In the genomic region with DNA sequence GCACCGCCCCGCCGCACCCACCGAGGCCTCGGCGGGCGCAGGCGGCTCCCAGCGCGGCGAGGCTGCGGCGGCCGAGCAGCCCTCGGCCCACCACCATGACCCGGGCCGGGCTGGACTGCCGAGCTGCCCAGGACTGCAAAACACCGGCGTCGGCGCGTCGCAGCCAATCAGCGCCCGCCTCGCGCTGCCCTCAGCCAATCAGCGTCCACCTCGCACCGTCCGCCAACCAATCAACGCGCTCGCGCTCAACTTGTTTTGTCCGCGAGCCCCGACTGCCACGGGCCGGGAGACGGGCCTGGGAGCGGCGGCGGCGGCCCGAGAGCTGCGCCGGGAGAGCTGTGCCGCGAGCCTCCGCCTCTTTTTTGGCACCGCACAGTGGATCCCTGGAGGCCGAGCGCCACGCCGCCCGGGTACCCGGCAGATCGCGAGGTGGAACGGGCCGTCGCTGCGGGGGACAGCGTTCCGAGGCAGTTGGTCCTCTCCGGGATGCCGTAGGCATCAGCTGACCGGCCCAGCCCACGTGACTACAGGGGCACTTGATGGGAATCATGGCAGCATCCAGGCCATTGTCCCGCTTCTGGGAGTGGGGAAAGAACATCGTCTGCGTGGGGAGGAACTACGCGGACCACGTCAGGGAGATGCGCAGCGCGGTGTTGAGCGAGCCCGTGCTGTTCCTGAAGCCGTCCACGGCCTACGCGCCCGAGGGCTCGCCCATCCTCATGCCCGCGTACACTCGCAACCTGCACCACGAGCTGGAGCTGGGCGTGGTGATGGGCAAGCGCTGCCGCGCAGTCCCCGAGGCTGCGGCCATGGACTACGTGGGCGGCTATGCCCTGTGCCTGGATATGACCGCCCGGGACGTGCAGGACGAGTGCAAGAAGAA, we compare ENCODE assay signal across 1 cellular context.
TF ChIP-seq lines count a peak whose summit lies in the region.

TSS of gene FAHD1 (plus strand) at position 516 of the 883 bp plus-strand sequence. CDS start at position 549, 33 bp downstream.
TSS of gene HAGH (minus strand) at position 135 of the 883 bp plus-strand sequence. CDS start at position 97, 38 bp downstream.

TF ChIP-seq in HepG2, 621 proteins besides CTCF, POLR2A, EP300 and RAD21 (continued from another document and continues in another):
- TF ChIP-seq ARNTL (CRISPR knock-in tag; IDR thresholded peaks at IDR 0.05) (peak; percentile 95), ZNF598 (CRISPR knock-in tag; IDR thresholded peaks at IDR 0.05; ENCODE audit: borderline replicate concordance) (peak; percentile 91; the same call in 1 of the 2 replicates), TAF15 (IDR thresholded peaks at IDR 0.05; ENCODE audit: low read depth, low read length, poor library complexity, severe bottlenecking) (peak; percentile 74), SOX6 (IDR thresholded peaks at IDR 0.05) (no peak), SOX6 (CRISPR knock-in tag; IDR thresholded peaks at IDR 0.05) (peak; percentile 77), HNRNPH1 (optimal IDR thresholded peaks at IDR 0.05; ENCODE audit: low read depth, low read length) (no peak), FIP1L1 (IDR thresholded peaks at IDR 0.05; ENCODE audit: borderline replicate concordance, insufficient read depth, low read depth, low read length) (0 out of 2 replicates have a peak, but pooled peaks have one; percentile 73), DR1 (CRISPR knock-in tag; IDR thresholded peaks at IDR 0.05) (peak; percentile 89), SAFB2 (CRISPR knock-in tag; IDR thresholded peaks at IDR 0.05; ENCODE audit: borderline replicate concordance, low read depth) (peak; percentile 88; the same call in 1 of the 2 replicates), NPAS2 (CRISPR knock-in tag; IDR thresholded peaks at IDR 0.05; ENCODE audit: borderline replicate concordance) (no peak), MEF2D (CRISPR knock-in tag; IDR thresholded peaks at IDR 0.05) (peak; percentile 84), ZNF446 (CRISPR knock-in tag; IDR thresholded peaks at IDR 0.05) (peak; percentile 68; the same call in 1 of the 2 replicates), ZBTB20 (CRISPR knock-in tag; IDR thresholded peaks at IDR 0.05; ENCODE audit: borderline replicate concordance, low read depth) (peak; percentile 55; the same call in 1 of the 2 replicates), ZNF138 (CRISPR knock-in tag; IDR thresholded peaks at IDR 0.05; ENCODE audit: low read depth) (peak; percentile 88; the same call in 1 of the 2 replicates), SNAI1 (CRISPR knock-in tag; IDR thresholded peaks at IDR 0.05; ENCODE audit: borderline replicate concordance) (peak; percentile 70), ZHX2 (IDR thresholded peaks at IDR 0.05; ENCODE audit: low read depth) (peak; percentile 80), ZHX2 (CRISPR knock-in tag; IDR thresholded peaks at IDR 0.05; ENCODE audit: borderline replicate concordance) (no peak; the same call in 1 of the 2 replicates), CBX1 (IDR thresholded peaks at IDR 0.05; ENCODE audit: low read depth) (peak; percentile 80), KLF15 (CRISPR knock-in tag; IDR thresholded peaks at IDR 0.05; ENCODE audit: borderline replicate concordance) (no peak; the same call in 1 of the 2 replicates), ZNF891 (CRISPR knock-in tag; IDR thresholded peaks at IDR 0.05) (peak; percentile 93), ARHGAP35 (CRISPR knock-in tag; IDR thresholded peaks at IDR 0.05; ENCODE audit: borderline replicate concordance) (peak; percentile 61; the same call in 1 of the 2 replicates), ERF (CRISPR knock-in tag; IDR thresholded peaks at IDR 0.05) (peak; percentile 92), THAP9 (CRISPR knock-in tag; IDR thresholded peaks at IDR 0.05; ENCODE audit: borderline replicate concordance) (peak; percentile 92), DZIP1 (CRISPR knock-in tag; IDR thresholded peaks at IDR 0.05) (no peak), TFAP4 (IDR thresholded peaks at IDR 0.05; ENCODE audit: borderline replicate concordance, low read depth) (peak; percentile 99), ATRX (CRISPR knock-in tag; IDR thresholded peaks at IDR 0.05; ENCODE audit: borderline replicate concordance) (no peak), KDM4B (CRISPR knock-in tag; IDR thresholded peaks at IDR 0.05) (peak; percentile 74), PHB2 (IDR thresholded peaks at IDR 0.05; ENCODE audit: partially characterized antibody) (no peak), ZNF556 (CRISPR knock-in tag; IDR thresholded peaks at IDR 0.05; ENCODE audit: borderline replicate concordance) (no peak), SSRP1 (CRISPR knock-in tag; IDR thresholded peaks at IDR 0.05) (no peak), LBX2 (CRISPR knock-in tag; IDR thresholded peaks at IDR 0.05; ENCODE audit: borderline replicate concordance) (peak; percentile 67; the same call in 1 of the 2 replicates), RNF219 (CRISPR knock-in tag; IDR thresholded peaks at IDR 0.05) (no peak), MAF1 (CRISPR knock-in tag; IDR thresholded peaks at IDR 0.05; ENCODE audit: borderline replicate concordance) (peak; percentile 71; the same call in 1 of the 2 replicates), CENPX (CRISPR knock-in tag; IDR thresholded peaks at IDR 0.05) (no peak), ARID3A (IDR thresholded peaks at IDR 0.05; ENCODE audit: low read depth, low read length) (no peak)
- TF ChIP-seq, protein P1, sequence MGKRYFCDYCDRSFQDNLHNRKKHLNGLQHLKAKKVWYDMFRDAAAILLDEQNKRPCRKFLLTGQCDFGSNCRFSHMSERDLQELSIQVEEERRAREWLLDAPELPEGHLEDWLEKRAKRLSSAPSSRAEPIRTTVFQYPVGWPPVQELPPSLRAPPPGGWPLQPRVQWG (CRISPR knock-in tag; IDR thresholded peaks at IDR 0.05; ENCODE audit: borderline replicate concordance, low read depth) = no peak; the same call in 1 of the 2 replicates
- TF ChIP-seq, protein P2, sequence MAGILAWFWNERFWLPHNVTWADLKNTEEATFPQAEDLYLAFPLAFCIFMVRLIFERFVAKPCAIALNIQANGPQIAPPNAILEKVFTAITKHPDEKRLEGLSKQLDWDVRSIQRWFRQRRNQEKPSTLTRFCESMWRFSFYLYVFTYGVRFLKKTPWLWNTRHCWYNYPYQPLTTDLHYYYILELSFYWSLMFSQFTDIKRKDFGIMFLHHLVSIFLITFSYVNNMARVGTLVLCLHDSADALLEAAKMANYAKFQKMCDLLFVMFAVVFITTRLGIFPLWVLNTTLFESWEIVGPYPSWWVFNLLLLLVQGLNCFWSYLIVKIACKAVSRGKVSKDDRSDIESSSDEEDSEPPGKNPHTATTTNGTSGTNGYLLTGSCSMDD (CRISPR knock-in tag; IDR thresholded peaks at IDR 0.05) = no peak
